In genomic region chr6:125804866-125805425, GRCh38 we compare ENCODE assay signal across 3 cellular contexts. TPM values are rescaled to one million over a fixed set of nuclear protein-coding genes. Genes with fewer than 3 reads are reported as not detected.
"Had no signal": no experiment of that assay in that cellular context is flagged by ENCODE, and none has a peak within 500 bp of the region (broad histone marks: within the 10 kb centered on the region; RNA-seq: fewer than 3 reads in every experiment).

No MANE protein-coding gene starts in this region.

RNA-seq across cellular contexts. Expression of gene HEY2, which starts 55.5 kb away (rescaled TPM):
- total RNA-seq: LHCN-M2, NCI-H460 had no signal
- polyA plus RNA-seq: SK-N-SH had no signal
